In the genomic region with DNA sequence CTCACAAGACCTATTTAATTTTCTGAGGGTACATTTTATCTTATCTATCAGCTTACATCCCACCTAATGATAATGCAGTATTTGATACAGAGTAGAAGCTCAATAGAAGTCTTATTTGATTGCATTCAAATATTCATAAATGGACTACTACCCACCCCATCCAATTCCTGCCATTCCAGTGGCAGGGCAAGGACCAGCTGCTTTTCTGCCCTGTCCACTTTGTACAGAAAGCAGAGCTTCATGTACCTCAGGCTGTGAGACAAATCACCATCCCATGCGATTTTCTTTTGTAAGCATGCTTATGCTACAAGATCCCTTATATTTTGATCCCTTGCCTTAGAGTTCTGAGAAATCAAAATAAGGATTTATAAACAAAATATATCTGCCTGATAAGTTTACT, we compare ENCODE assay signal across 3 cellular contexts.
"Had no signal": no experiment of that assay in that cellular context is flagged by ENCODE, and none has a peak within 500 bp of the region (broad histone marks: within the 10 kb centered on the region; RNA-seq: fewer than 3 reads in every experiment).

No MANE protein-coding gene starts in this region.

- H3K4me3 ChIP-seq: GM12878 had no signal

- ATAC-seq: GM12878 had no signal

- DNase-seq: GDM1, GF-D8 had no signal
